In the genomic region with DNA sequence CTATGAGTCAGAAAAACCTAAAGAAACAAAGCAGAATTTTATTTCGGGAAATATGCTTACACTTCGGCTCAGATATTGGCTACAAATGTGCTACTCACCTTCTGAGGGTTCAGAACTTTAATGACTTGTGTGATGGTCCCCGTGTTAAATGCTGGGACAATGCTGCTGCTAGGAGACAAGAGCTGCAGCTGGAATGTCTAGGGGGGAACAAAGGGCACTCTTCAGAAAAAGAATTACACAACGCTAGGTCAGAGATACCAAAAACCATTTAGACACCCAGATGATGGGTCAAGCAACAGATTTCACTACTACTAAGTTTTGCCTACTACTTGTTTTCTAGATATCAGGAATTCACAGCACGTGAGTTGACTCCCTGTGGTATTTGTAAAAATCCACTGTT, we compare ENCODE assay signal across 1 cellular context.
TF ChIP-seq lines count a peak whose summit lies in the region.

No MANE protein-coding gene starts in this region.

TF ChIP-seq in WTC11, 78 proteins besides CTCF, POLR2A, EP300 and RAD21 (continued from another document):
- TF ChIP-seq EMX1 (CRISPR knock-in tag; IDR thresholded peaks at IDR 0.05) (no peak), NFATC4 (CRISPR knock-in tag; IDR thresholded peaks at IDR 0.05) (no peak), MYBL2 (CRISPR knock-in tag; IDR thresholded peaks at IDR 0.05) (no peak), OVOL2 (CRISPR knock-in tag; IDR thresholded peaks at IDR 0.05; ENCODE audit: borderline replicate concordance) (no peak), SMAD3 (CRISPR knock-in tag; IDR thresholded peaks at IDR 0.05; ENCODE audit: borderline replicate concordance) (no peak), ZNF219 (CRISPR knock-in tag; IDR thresholded peaks at IDR 0.05; ENCODE audit: borderline replicate concordance) (no peak), CREM (CRISPR knock-in tag; IDR thresholded peaks at IDR 0.05) (no peak)
- TF ChIP-seq, protein P1, sequence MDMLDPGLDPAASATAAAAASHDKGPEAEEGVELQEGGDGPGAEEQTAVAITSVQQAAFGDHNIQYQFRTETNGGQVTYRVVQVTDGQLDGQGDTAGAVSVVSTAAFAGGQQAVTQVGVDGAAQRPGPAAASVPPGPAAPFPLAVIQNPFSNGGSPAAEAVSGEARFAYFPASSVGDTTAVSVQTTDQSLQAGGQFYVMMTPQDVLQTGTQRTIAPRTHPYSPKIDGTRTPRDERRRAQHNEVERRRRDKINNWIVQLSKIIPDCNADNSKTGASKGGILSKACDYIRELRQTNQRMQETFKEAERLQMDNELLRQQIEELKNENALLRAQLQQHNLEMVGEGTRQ (CRISPR knock-in tag; IDR thresholded peaks at IDR 0.05) = no peak
